Comparison of ENCODE assay signal across 8 cellular contexts in the genomic region with DNA sequence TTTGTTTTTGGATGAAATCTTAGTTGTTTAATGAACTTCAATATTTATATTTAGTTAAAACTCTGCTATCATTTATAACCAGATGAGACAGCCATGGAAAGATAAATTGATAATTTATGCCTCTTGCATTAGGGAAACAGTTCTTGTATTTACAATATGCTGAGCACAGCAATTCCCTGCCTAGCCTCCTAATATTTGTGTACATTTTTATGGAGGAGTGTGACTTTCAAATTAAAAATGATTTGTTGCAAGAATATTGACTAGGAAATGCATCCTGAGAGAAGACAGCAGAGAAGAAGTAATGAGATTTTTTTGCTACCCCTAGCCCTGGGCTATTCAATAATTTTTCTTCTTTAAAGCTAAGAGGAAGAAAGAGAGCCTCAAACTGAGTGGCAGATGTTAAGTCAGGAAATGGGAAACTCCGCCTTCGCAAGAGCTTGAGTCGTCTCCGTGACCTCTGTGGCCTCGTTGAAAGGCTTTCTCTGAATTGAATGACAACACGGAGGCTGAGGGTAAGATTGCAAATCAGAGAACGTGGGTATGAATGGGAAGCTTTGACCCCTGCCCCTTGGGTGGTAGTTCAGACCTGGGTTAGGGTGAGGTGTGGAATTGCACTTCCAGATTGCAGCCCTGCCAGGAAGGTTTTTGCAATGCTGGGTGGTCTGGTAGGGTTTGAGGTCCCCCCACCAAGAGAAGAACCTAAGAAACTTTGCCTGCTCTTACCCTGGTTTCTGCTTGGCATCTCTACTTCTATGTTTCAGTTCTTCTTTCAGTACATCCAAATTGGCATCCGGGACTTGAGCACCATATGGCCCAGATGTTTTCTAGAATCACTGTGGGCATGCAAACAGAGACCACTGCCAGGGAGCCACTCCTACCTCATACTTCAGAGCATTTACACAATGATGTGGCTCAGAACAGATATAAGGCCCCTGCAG.
DNase-seq lines count a peak whose midpoint lies in the region; ATAC-seq, FAIRE-seq and TF ChIP-seq lines count a peak whose summit lies in the region.

No MANE protein-coding gene starts in this region.

- H3K27ac Mint-ChIP-seq in activated naive CD4-positive, alpha-beta T cell treated with anti-CD3 and anti-CD28 coated beads for 36 hours, result no peak overlapping the region

- peaks cover 4% of the 10 kb centered on the region for H3K4me1 ChIP-seq in endocrine pancreas (ENCODE audit: control insufficient read depth, insufficient read depth, low read length)
- H3K4me1 ChIP-seq in upper lobe of right lung, result peaks cover 7% of the 10 kb centered on the region

- no peak for TF ChIP-seq CTCF in upper lobe of right lung (IDR thresholded peaks at IDR 0.05)

- no peak overlapping the region for H3K9ac ChIP-seq in endocrine pancreas (ENCODE audit: control insufficient read depth, insufficient read depth, low read length)

- peak; percentile 57 for ATAC-seq in HG02852 (IDR thresholded peaks at IDR 0.05; ENCODE audit: unreplicated experiment)
- ATAC-seq in upper lobe of right lung, result peak; percentile 81

- peak overlapping the region; percentile 19 for H3K4me3 Mint-ChIP-seq in activated naive CD4-positive, alpha-beta T cell treated with anti-CD3 and anti-CD28 coated beads for 36 hours

- intact Hi-C loops in activated naive CD4-positive, alpha-beta T cell treated with anti-CD3 and anti-CD28 coated beads for 36 hours (cut with micrococcal nuclease), result no loop called here
- intact Hi-C loops in upper lobe of right lung (cut with DNase I), result no loop called here

- H3K36me3 Mint-ChIP-seq in activated naive CD4-positive, alpha-beta T cell treated with anti-CD3 and anti-CD28 coated beads for 36 hours (ENCODE audit: low read depth), result no peaks in the 10 kb centered on the region

- no peaks in the 10 kb centered on the region for H3K27me3 Mint-ChIP-seq in activated naive CD4-positive, alpha-beta T cell treated with anti-CD3 and anti-CD28 coated beads for 36 hours (ENCODE audit: low read depth)

- H3K9me3 ChIP-seq in endocrine pancreas (ENCODE audit: control insufficient read depth, low read length) (no peaks in the 10 kb centered on the region), upper lobe of right lung (no peaks in the 10 kb centered on the region)

- DNase-seq in activated naive CD4-positive, alpha-beta T cell treated with anti-CD3 and anti-CD28 coated beads for 36 hours, result peak; percentile 60
- no peak for DNase-seq in activated naive CD4-positive, alpha-beta T cell treated with anti-CD3 and anti-CD28 coated beads, Interleukin-2, amount 50 U/mL, for 16 hours
- peak; percentile 68 for DNase-seq in NCI-H2171 treated with DMSO at 0.1 percent for 48 hours (lab: John Stamatoyannopoulos, UW)
- no peak for DNase-seq in upper lobe of right lung
- no peak for DNase-seq in urothelium cell line (ENCODE audit: low spot score)
- no peak for DNase-seq in HPDE6-E6E7 (ENCODE audit: extremely low spot score)

- no peak overlapping the region for H3K27ac ChIP-seq in upper lobe of right lung

- H3K27me3 ChIP-seq in endocrine pancreas (ENCODE audit: control insufficient read depth, insufficient read depth, low read length), result no peaks in the 10 kb centered on the region
- H3K27me3 ChIP-seq in upper lobe of right lung, result no peaks in the 10 kb centered on the region

- H3K9me3 Mint-ChIP-seq in activated naive CD4-positive, alpha-beta T cell treated with anti-CD3 and anti-CD28 coated beads for 36 hours, result no peaks in the 10 kb centered on the region

- no peak for FAIRE-seq in urothelium cell line (lab: Jason Lieb, UNC)

- H3K4me3 ChIP-seq in endocrine pancreas (ENCODE audit: control insufficient read depth, insufficient read depth, low read length) (peak overlapping the region; percentile 34), upper lobe of right lung (no peak overlapping the region)

- H3K36me3 ChIP-seq in endocrine pancreas (ENCODE audit: control insufficient read depth, insufficient read depth, low read length) (no peaks in the 10 kb centered on the region), upper lobe of right lung (no peaks in the 10 kb centered on the region)

- H3K4me1 Mint-ChIP-seq in activated naive CD4-positive, alpha-beta T cell treated with anti-CD3 and anti-CD28 coated beads for 36 hours (ENCODE audit: low read depth), result peaks cover 12% of the 10 kb centered on the region

- CTCF ChIA-PET in activated naive CD4-positive, alpha-beta T cell treated with anti-CD3 and anti-CD28 coated beads for 36 hours (lab: Charles Lee), result no interaction called here

Comparison
In these comparisons a context has a peak if more than half of its experiments do, and no peak if none do; other contexts are left out.
1. DNase-seq: peak in activated naive CD4-positive, alpha-beta T cell treated with anti-CD3 and anti-CD28 coated beads for 36 hours (single experiment) and NCI-H2171 treated with DMSO at 0.1 percent for 48 hours (single experiment); none in activated naive CD4-positive, alpha-beta T cell treated with anti-CD3 and anti-CD28 coated beads, Interleukin-2, amount 50 U/mL, for 16 hours (single experiment), upper lobe of right lung (single experiment), urothelium cell line (single experiment) and HPDE6-E6E7 (single experiment).